In the genomic region with DNA sequence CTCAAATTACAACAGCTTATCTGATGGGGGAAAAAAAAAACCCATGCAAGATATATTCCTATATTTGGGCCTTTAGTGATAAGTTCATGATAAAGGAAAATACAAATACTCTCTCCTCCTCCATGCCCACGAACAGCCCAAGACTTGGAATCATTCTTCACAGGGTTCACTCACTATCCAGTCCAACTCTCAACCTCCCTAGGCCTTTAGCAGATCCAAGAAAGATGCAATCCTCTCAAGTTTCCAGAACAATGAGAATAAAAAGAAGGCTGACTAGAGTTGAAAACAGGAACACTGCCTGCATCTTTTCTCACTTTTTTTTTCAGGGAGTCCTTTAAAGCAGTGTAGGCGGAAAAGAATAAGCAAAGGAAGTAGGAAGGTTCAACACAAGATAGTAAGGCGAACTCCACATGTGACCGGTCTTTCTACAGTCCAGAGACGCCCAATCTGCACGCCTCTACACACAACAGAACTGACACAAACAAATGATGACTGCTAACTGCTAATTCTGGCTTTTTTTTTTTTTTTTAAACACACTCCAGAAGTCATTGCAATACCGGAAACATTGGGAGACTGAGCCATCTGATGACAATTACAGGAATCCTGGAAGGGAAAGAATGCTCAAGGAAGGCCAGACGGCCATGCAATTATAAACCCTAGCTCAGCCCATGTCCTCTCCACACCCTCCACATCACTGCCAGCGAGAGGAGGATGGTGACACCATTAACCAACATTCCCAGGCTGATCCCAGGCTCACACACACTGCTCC, we compare ENCODE assay signal across 13 cellular contexts.
A peak's percentile ranks its signal among the peaks of the same experiment; 100 is the strongest.
DNase-seq lines count a peak whose midpoint lies in the region; ATAC-seq and TF ChIP-seq lines count a peak whose summit lies in the region.
"Had no signal": no experiment of that assay in that cellular context is flagged by ENCODE, and none has a peak within 500 bp of the region (broad histone marks: within the 10 kb centered on the region; RNA-seq: fewer than 3 reads in every experiment).

No MANE protein-coding gene starts in this region.

- H3K27me3 ChIP-seq in GM23338 (ENCODE audit: insufficient read depth) (no peaks in the 10 kb centered on the region), smooth muscle cell (ENCODE audit: low read depth) (no peaks in the 10 kb centered on the region), Karpas-422 (ENCODE audit: low read length) (no peaks in the 10 kb centered on the region)

- no peak overlapping the region for H3K4me2 ChIP-seq in GM23338
- H3K4me2 ChIP-seq in smooth muscle cell = peak overlapping the region; percentile 75
- no peak overlapping the region for H3K4me2 ChIP-seq in Karpas-422 (ENCODE audit: low read depth, low read length, poor library complexity, severe bottlenecking)
- H3K4me2 ChIP-seq: KMS-11 had no signal

- H3K27ac Mint-ChIP-seq in GM23338 = peak overlapping the region; percentile 11; the same call in 1 of the 2 replicates
- H3K27ac Mint-ChIP-seq in chondrocyte (ENCODE audit: unreplicated experiment) = peak overlapping the region; percentile 76

- H3K27ac ChIP-seq in GM23338 (ENCODE audit: low read depth) (no peak overlapping the region), smooth muscle cell (ENCODE audit: low read depth) (peak overlapping the region; percentile 87), Karpas-422 (ENCODE audit: low read length) (no peak overlapping the region)
- H3K27ac ChIP-seq: KMS-11 had no signal

- H4K20me1 ChIP-seq in GM23338 (replicated peaks; ENCODE audit: insufficient read depth) = no peaks in the 10 kb centered on the region
- H4K20me1 ChIP-seq in smooth muscle cell (ENCODE audit: low read depth) = no peaks in the 10 kb centered on the region
- no peaks in the 10 kb centered on the region for H4K20me1 ChIP-seq in Karpas-422 (ENCODE audit: insufficient read depth, low read depth, low read length)

- H3K4me3 ChIP-seq in GM23338 = no peak overlapping the region
- H3K4me3 ChIP-seq in smooth muscle cell = no peak overlapping the region
- no peak overlapping the region for H3K4me3 ChIP-seq in Karpas-422 (ENCODE audit: low read length)

- ATAC-seq in GM23338 (peak; percentile 45), HG02970 (IDR thresholded peaks at IDR 0.05; ENCODE audit: low FRiP score, unreplicated experiment) (no peak)

- H3K4me1 Mint-ChIP-seq in GM23338 (peaks cover 58% of the 10 kb centered on the region), chondrocyte (ENCODE audit: low read depth) (peaks cover 31% of the 10 kb centered on the region)

- TF ChIP-seq CTCF in GM23338 (conservative IDR thresholded peaks at IDR 0.05; ENCODE audit: low read depth in 2 of 2) (no peak), chondrocyte (IDR thresholded peaks at IDR 0.05) (no peak), smooth muscle cell (IDR thresholded peaks at IDR 0.05; ENCODE audit: borderline replicate concordance, insufficient read depth, poor library complexity, severe bottlenecking) (no peak)

- peaks cover 94% of the 10 kb centered on the region for H3K79me2 ChIP-seq in GM23338 (replicated peaks; ENCODE audit: insufficient read depth)
- peaks cover 3% of the 10 kb centered on the region for H3K79me2 ChIP-seq in smooth muscle cell (ENCODE audit: low read depth)
- no peaks in the 10 kb centered on the region for H3K79me2 ChIP-seq in Karpas-422 (ENCODE audit: low read length)

- WGBS in smooth muscle cell (ENCODE audit: low lambda C conversion rate) = 19% methylated on average over 9 of the region's 9 CpGs

- H3K36me3 ChIP-seq in GM23338 (ENCODE audit: insufficient read depth) (no peaks in the 10 kb centered on the region), smooth muscle cell (ENCODE audit: low read depth) (no peaks in the 10 kb centered on the region), Karpas-422 (ENCODE audit: insufficient read depth, low read length) (no peaks in the 10 kb centered on the region)

- no peak for DNase-seq in GM23338 (ENCODE audit: low spot score)
- no peak for DNase-seq in chondrocyte (ENCODE audit: low spot score)
- peak; percentile 69 for DNase-seq in iris pigment epithelial cell (ENCODE audit: low read depth)
- DNase-seq in smooth muscle cell (lab: John Stamatoyannopoulos, UW; ENCODE audit: unreplicated experiment) = no peak
- no peak for DNase-seq in Karpas-422
- no peak for DNase-seq in GDM1 (lab: John Stamatoyannopoulos, UW)
- DNase-seq in activated T-cell treated with anti-CD3 and anti-CD28 coated beads, Interleukin-2, amount 50 U/mL, for 1 hour = no peak
- DNase-seq: activated naive CD4-positive, alpha-beta T cell treated with anti-CD3 and anti-CD28 coated beads, Interleukin-2, amount 50 U/mL, for 16 hours; effector CD4-positive, alpha-beta T cell; kidney; NCI-H446 had no signal

- H3K9me3 Mint-ChIP-seq in GM23338 = no peaks in the 10 kb centered on the region
- no peaks in the 10 kb centered on the region for H3K9me3 Mint-ChIP-seq in chondrocyte (ENCODE audit: low read depth)

- H3K9ac ChIP-seq in smooth muscle cell (ENCODE audit: low read depth) (peak overlapping the region; percentile 16), Karpas-422 (ENCODE audit: low read length) (no peak overlapping the region)
- H3K9ac ChIP-seq: KMS-11 had no signal

- peaks cover 2% of the 10 kb centered on the region for H3K27me3 Mint-ChIP-seq in GM23338 (ENCODE audit: insufficient read depth, low read depth, poor library complexity)
- H3K27me3 Mint-ChIP-seq in chondrocyte (ENCODE audit: low read depth) = no peaks in the 10 kb centered on the region

- no peaks in the 10 kb centered on the region for H3K9me2 ChIP-seq in GM23338 (ENCODE audit: insufficient read depth)
- no peaks in the 10 kb centered on the region for H3K9me2 ChIP-seq in Karpas-422 (replicated peaks; ENCODE audit: insufficient read depth, low read length)

- H3K4me1 ChIP-seq in GM23338 (ENCODE audit: insufficient read depth) (peaks cover 41% of the 10 kb centered on the region), smooth muscle cell (ENCODE audit: low read depth) (peaks cover 8% of the 10 kb centered on the region), Karpas-422 (ENCODE audit: low read length) (no peaks in the 10 kb centered on the region)

- H2AFZ ChIP-seq in GM23338 (no peak overlapping the region), smooth muscle cell (ENCODE audit: low read depth) (no peak overlapping the region), Karpas-422 (ENCODE audit: low read length) (no peak overlapping the region)

- H3K4me3 Mint-ChIP-seq in GM23338 (no peak overlapping the region), chondrocyte (ENCODE audit: unreplicated experiment) (no peak overlapping the region)

- no peaks in the 10 kb centered on the region for H3F3A ChIP-seq in GM23338 (replicated peaks; ENCODE audit: low read depth)
- peaks cover 14% of the 10 kb centered on the region for H3F3A ChIP-seq in smooth muscle cell (ENCODE audit: low read depth)

- no peaks in the 10 kb centered on the region for H3K9me3 ChIP-seq in smooth muscle cell (replicated peaks; ENCODE audit: low read depth)
- no peaks in the 10 kb centered on the region for H3K9me3 ChIP-seq in Karpas-422 (ENCODE audit: low read length)

- H3K36me3 Mint-ChIP-seq in GM23338 (ENCODE audit: low read depth) (peaks cover 16% of the 10 kb centered on the region; the same call in 1 of the 3 replicates), chondrocyte (ENCODE audit: low read depth) (no peaks in the 10 kb centered on the region)

TF ChIP-seq in GM23338, 12 proteins besides CTCF, POLR2A, EP300 and RAD21:
- TF ChIP-seq CREB1 (CRISPR knock-in tag; IDR thresholded peaks at IDR 0.05; ENCODE audit: low read depth) (no peak), STAT1 (IDR thresholded peaks at IDR 0.05; ENCODE audit: unreplicated experiment) (no peak), ZNF114 (CRISPR knock-in tag; IDR thresholded peaks at IDR 0.05) (no peak), EZH2phosphoT487 (IDR thresholded peaks at IDR 0.05; ENCODE audit: unreplicated experiment) (no peak)
- TF ChIP-seq, protein P1, sequence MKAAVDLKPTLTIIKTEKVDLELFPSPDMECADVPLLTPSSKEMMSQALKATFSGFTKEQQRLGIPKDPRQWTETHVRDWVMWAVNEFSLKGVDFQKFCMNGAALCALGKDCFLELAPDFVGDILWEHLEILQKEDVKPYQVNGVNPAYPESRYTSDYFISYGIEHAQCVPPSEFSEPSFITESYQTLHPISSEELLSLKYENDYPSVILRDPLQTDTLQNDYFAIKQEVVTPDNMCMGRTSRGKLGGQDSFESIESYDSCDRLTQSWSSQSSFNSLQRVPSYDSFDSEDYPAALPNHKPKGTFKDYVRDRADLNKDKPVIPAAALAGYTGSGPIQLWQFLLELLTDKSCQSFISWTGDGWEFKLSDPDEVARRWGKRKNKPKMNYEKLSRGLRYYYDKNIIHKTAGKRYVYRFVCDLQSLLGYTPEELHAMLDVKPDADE (IDR thresholded peaks at IDR 0.05) = no peak
